1 cellular context compared by ENCODE assay signal in the genomic region with DNA sequence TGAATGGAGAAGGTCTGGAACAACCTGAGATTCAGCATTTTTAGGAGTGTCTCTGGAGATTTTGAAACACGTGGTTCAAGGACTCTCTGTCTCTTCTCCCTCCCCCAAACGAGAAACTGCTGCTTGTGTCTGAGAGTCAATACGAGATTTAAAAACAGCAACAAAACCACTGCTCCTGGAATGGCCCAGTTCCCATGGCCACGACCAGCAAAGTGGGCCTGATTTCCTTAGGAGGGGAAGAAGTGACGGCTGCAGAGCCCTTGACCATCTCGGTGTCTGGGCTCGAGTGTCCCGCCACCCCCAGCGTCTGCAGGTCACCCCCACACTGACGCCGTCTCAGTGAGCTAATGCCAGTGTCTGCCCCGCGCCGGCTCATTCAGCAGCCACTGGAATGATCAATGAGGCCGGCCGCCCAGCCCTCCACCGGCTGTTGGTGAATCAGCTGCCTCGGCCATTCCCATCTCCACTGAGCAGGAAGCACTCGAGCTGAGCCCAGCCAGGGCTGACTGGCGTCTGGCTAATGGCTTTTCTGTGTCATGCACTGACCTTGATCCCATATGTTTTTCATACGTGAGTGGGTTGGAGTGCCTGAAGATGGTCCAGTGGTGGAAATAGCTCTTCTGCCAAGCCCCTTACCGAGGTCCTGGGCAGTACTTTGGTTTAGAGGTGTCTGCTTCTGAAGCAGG.
TF ChIP-seq lines count a peak whose summit lies in the region.

No MANE protein-coding gene starts in this region.

TF ChIP-seq in HepG2, 621 proteins besides CTCF, POLR2A, EP300 and RAD21 (continued from another document and continues in another):
- TF ChIP-seq KMT2B (CRISPR knock-in tag; IDR thresholded peaks at IDR 0.05): peak; percentile 73; the same call in 1 of the 2 replicates
- TF ChIP-seq AHR (CRISPR knock-in tag; IDR thresholded peaks at IDR 0.05): peak; percentile 52; the same call in 1 of the 2 replicates
- no peak for TF ChIP-seq CHCHD3 (CRISPR knock-in tag; IDR thresholded peaks at IDR 0.05)
- TF ChIP-seq MED8 (CRISPR knock-in tag; IDR thresholded peaks at IDR 0.05; ENCODE audit: insufficient replicate concordance): no peak
- no peak for TF ChIP-seq ZNF33A (CRISPR knock-in tag; IDR thresholded peaks at IDR 0.05; ENCODE audit: borderline replicate concordance)
- peak; percentile 75 for TF ChIP-seq KDM2A (CRISPR knock-in tag; IDR thresholded peaks at IDR 0.05; ENCODE audit: borderline replicate concordance, low read depth)
- TF ChIP-seq SNAI1 (CRISPR knock-in tag; IDR thresholded peaks at IDR 0.05; ENCODE audit: borderline replicate concordance): no peak
- 0 out of 2 replicates have a peak, but pooled peaks have one; percentile 15 for TF ChIP-seq FOXA3 (CRISPR knock-in tag; IDR thresholded peaks at IDR 0.05)
- TF ChIP-seq, protein P1, sequence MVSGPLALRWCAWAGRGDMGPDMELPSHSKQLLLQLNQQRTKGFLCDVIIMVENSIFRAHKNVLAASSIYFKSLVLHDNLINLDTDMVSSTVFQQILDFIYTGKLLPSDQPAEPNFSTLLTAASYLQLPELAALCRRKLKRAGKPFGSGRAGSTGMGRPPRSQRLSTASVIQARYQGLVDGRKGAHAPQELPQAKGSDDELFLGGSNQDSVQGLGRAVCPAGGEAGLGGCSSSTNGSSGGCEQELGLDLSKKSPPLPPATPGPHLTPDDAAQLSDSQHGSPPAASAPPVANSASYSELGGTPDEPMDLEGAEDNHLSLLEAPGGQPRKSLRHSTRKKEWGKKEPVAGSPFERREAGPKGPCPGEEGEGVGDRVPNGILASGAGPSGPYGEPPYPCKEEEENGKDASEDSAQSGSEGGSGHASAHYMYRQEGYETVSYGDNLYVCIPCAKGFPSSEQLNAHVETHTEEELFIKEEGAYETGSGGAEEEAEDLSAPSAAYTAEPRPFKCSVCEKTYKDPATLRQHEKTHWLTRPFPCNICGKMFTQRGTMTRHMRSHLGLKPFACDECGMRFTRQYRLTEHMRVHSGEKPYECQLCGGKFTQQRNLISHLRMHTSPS (CRISPR knock-in tag; IDR thresholded peaks at IDR 0.05; ENCODE audit: low read depth): no peak
- no peak for TF ChIP-seq ZNF841 (CRISPR knock-in tag; IDR thresholded peaks at IDR 0.05; ENCODE audit: borderline replicate concordance)
- TF ChIP-seq ZNF567 (CRISPR knock-in tag; IDR thresholded peaks at IDR 0.05; ENCODE audit: borderline replicate concordance): no peak
- TF ChIP-seq KDM1A (CRISPR knock-in tag; IDR thresholded peaks at IDR 0.05): no peak
- no peak for TF ChIP-seq ZSCAN30 (CRISPR knock-in tag; IDR thresholded peaks at IDR 0.05)
- no peak for TF ChIP-seq THAP8 (CRISPR knock-in tag; IDR thresholded peaks at IDR 0.05; ENCODE audit: borderline replicate concordance)
- no peak for TF ChIP-seq MAF1 (CRISPR knock-in tag; IDR thresholded peaks at IDR 0.05; ENCODE audit: borderline replicate concordance)
- no peak for TF ChIP-seq ZNF543 (CRISPR knock-in tag; IDR thresholded peaks at IDR 0.05)
- no peak for TF ChIP-seq SSRP1 (CRISPR knock-in tag; IDR thresholded peaks at IDR 0.05)
- no peak for TF ChIP-seq KDM5B (CRISPR knock-in tag; IDR thresholded peaks at IDR 0.05; ENCODE audit: borderline replicate concordance)
- TF ChIP-seq POGZ (CRISPR knock-in tag; IDR thresholded peaks at IDR 0.05): no peak; the same call in 1 of the 2 replicates
- TF ChIP-seq, protein P2, sequence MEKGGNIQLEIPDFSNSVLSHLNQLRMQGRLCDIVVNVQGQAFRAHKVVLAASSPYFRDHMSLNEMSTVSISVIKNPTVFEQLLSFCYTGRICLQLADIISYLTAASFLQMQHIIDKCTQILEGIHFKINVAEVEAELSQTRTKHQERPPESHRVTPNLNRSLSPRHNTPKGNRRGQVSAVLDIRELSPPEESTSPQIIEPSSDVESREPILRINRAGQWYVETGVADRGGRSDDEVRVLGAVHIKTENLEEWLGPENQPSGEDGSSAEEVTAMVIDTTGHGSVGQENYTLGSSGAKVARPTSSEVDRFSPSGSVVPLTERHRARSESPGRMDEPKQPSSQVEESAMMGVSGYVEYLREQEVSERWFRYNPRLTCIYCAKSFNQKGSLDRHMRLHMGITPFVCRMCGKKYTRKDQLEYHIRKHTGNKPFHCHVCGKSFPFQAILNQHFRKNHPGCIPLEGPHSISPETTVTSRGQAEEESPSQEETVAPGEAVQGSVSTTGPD (CRISPR knock-in tag; IDR thresholded peaks at IDR 0.05): no peak
- no peak for TF ChIP-seq GFI1 (CRISPR knock-in tag; IDR thresholded peaks at IDR 0.05; ENCODE audit: borderline replicate concordance)
- TF ChIP-seq ATM (IDR thresholded peaks at IDR 0.05; ENCODE audit: borderline replicate concordance): no peak
- TF ChIP-seq FOXC1 (CRISPR knock-in tag; IDR thresholded peaks at IDR 0.05; ENCODE audit: borderline replicate concordance): 0 out of 2 replicates have a peak, but pooled peaks have one; percentile 47
- TF ChIP-seq FOSL1 (CRISPR knock-in tag; IDR thresholded peaks at IDR 0.05; ENCODE audit: borderline replicate concordance): no peak; the same call in 1 of the 2 replicates
- TF ChIP-seq ZSCAN25 (CRISPR knock-in tag; IDR thresholded peaks at IDR 0.05): no peak
- TF ChIP-seq, protein P3, sequence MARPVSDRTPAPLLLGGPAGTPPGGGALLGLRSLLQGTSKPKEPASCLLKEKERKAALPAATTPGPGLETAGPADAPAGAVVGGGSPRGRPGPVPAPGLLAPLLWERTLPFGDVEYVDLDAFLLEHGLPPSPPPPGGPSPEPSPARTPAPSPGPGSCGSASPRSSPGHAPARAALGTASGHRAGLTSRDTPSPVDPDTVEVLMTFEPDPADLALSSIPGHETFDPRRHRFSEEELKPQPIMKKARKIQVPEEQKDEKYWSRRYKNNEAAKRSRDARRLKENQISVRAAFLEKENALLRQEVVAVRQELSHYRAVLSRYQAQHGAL (CRISPR knock-in tag; IDR thresholded peaks at IDR 0.05; ENCODE audit: not compliant biosample characterization): no peak
- TF ChIP-seq, protein P4, sequence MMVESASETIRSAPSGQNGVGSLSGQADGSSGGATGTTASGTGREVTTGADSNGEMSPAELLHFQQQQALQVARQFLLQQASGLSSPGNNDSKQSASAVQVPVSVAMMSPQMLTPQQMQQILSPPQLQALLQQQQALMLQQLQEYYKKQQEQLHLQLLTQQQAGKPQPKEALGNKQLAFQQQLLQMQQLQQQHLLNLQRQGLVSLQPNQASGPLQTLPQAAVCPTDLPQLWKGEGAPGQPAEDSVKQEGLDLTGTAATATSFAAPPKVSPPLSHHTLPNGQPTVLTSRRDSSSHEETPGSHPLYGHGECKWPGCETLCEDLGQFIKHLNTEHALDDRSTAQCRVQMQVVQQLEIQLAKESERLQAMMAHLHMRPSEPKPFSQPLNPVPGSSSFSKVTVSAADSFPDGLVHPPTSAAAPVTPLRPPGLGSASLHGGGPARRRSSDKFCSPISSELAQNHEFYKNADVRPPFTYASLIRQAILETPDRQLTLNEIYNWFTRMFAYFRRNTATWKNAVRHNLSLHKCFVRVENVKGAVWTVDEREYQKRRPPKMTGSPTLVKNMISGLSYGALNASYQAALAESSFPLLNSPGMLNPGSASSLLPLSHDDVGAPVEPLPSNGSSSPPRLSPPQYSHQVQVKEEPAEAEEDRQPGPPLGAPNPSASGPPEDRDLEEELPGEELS (CRISPR knock-in tag; IDR thresholded peaks at IDR 0.05): 0 out of 2 replicates have a peak, but pooled peaks have one; percentile 27
- TF ChIP-seq TFAP4 (IDR thresholded peaks at IDR 0.05; ENCODE audit: borderline replicate concordance, low read depth): peak; percentile 96
- TF ChIP-seq CEBPZ (IDR thresholded peaks at IDR 0.05; ENCODE audit: low read length): no peak
- no peak for TF ChIP-seq THAP7 (CRISPR knock-in tag; IDR thresholded peaks at IDR 0.05)
- TF ChIP-seq ATF1 (CRISPR knock-in tag; IDR thresholded peaks at IDR 0.05): no peak
- TF ChIP-seq GABPA (IDR thresholded peaks at IDR 0.05; ENCODE audit: low read depth, low read length): no peak
- peak; percentile 49 for TF ChIP-seq GABPA (CRISPR knock-in tag; IDR thresholded peaks at IDR 0.05; ENCODE audit: low read depth)
- TF ChIP-seq ATAD3A (CRISPR knock-in tag; IDR thresholded peaks at IDR 0.05): no peak
- TF ChIP-seq, protein P5, sequence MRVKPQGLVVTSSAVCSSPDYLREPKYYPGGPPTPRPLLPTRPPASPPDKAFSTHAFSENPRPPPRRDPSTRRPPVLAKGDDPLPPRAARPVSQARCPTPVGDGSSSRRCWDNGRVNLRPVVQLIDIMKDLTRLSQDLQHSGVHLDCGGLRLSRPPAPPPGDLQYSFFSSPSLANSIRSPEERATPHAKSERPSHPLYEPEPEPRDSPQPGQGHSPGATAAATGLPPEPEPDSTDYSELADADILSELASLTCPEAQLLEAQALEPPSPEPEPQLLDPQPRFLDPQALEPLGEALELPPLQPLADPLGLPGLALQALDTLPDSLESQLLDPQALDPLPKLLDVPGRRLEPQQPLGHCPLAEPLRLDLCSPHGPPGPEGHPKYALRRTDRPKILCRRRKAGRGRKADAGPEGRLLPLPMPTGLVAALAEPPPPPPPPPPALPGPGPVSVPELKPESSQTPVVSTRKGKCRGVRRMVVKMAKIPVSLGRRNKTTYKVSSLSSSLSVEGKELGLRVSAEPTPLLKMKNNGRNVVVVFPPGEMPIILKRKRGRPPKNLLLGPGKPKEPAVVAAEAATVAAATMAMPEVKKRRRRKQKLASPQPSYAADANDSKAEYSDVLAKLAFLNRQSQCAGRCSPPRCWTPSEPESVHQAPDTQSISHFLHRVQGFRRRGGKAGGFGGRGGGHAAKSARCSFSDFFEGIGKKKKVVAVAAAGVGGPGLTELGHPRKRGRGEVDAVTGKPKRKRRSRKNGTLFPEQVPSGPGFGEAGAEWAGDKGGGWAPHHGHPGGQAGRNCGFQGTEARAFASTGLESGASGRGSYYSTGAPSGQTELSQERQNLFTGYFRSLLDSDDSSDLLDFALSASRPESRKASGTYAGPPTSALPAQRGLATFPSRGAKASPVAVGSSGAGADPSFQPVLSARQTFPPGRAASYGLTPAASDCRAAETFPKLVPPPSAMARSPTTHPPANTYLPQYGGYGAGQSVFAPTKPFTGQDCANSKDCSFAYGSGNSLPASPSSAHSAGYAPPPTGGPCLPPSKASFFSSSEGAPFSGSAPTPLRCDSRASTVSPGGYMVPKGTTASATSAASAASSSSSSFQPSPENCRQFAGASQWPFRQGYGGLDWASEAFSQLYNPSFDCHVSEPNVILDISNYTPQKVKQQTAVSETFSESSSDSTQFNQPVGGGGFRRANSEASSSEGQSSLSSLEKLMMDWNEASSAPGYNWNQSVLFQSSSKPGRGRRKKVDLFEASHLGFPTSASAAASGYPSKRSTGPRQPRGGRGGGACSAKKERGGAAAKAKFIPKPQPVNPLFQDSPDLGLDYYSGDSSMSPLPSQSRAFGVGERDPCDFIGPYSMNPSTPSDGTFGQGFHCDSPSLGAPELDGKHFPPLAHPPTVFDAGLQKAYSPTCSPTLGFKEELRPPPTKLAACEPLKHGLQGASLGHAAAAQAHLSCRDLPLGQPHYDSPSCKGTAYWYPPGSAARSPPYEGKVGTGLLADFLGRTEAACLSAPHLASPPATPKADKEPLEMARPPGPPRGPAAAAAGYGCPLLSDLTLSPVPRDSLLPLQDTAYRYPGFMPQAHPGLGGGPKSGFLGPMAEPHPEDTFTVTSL (CRISPR knock-in tag; IDR thresholded peaks at IDR 0.05; ENCODE audit: borderline replicate concordance): peak; percentile 36; the same call in 1 of the 2 replicates
- TF ChIP-seq ZNF615 (CRISPR knock-in tag; IDR thresholded peaks at IDR 0.05; ENCODE audit: borderline replicate concordance): no peak
- TF ChIP-seq HNRNPUL1 (IDR thresholded peaks at IDR 0.05; ENCODE audit: low read depth, low read length): no peak
- TF ChIP-seq FOXK2 (IDR thresholded peaks at IDR 0.05): no peak
